ENCODE assay signal across 12 cellular contexts in the genomic region with DNA sequence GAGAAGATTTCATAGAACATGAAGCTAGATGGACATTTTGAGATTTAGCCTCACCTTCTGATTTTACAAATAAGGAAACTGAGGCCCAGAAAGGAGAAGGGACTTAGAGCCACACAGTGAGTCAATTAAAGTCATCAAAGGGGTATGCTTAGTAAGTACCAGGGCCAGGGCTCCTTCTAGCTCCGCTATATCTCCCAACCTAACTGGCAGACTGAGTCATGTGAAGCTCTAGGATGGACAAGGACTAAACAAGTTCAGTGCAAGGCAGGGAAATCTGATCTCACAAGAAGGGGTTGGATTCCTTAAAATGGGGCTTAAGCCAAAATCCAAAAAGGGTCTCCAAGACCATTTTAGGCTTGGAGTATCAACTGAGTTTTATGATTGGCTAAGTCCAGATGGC.
DNase-seq lines count a peak whose midpoint lies in the region; ATAC-seq and TF ChIP-seq lines count a peak whose summit lies in the region.
"Had no signal": no experiment of that assay in that cellular context is flagged by ENCODE, and none has a peak within 500 bp of the region (broad histone marks: within the 10 kb centered on the region; RNA-seq: fewer than 3 reads in every experiment).

No MANE protein-coding gene starts in this region.

- no peak for ATAC-seq in SK-N-SH treated with all-trans-retinoic acid at 6 μM for 48 hours
- ATAC-seq in aorta (ENCODE audit: low FRiP score) = no peak

- H3K9me3 ChIP-seq in SK-N-SH (no peaks in the 10 kb centered on the region), aorta (ENCODE audit: control insufficient read depth, low read length) (no peaks in the 10 kb centered on the region)

- intact Hi-C loops in aorta (cut with DNase I) = loop anchor here in 1 of 2 donors (10.0 kb wide), 1 partner anchor 159 kb away; no protein-coding TSS in a partner anchor

- 85% methylated on average over 1 of the region's 1 CpG for WGBS in SK-N-SH (ENCODE audit: low lambda C conversion rate)
- 82 to 88% methylated on average over 1 of the region's 1 CpG for WGBS in aorta, 2 donors

- no peak for TF ChIP-seq RAD21 in SK-N-SH (IDR thresholded peaks at IDR 0.05; ENCODE audit: low read length)

- H3K4me2 ChIP-seq in SK-N-SH = peak overlapping the region; percentile 57; the same call in 1 of the 2 replicates

- peak overlapping the region; percentile 29; the same call in 1 of the 2 replicates for H3K9ac ChIP-seq in SK-N-SH

- DNase-seq in SK-N-SH (no peak), choroid plexus epithelial cell (ENCODE audit: low read depth) (peak; percentile 26), myocyte (ENCODE audit: low read depth) (peak; percentile 20), aorta (no peak), NCI-H1092 treated with DMSO at 0.1 percent for 48 hours (lab: John Stamatoyannopoulos, UW) (no peak), retina (no peak)
- no peak for DNase-seq in activated CD4-positive, alpha-beta T cell treated with anti-CD3 and anti-CD28 coated beads, Interleukin-2, amount 50 U/mL, for 1 hour
- DNase-seq: 8988T; activated CD4-positive, alpha-beta memory T cell treated with anti-CD3 and anti-CD28 coated beads, Interleukin-2, amount 10 ng/mL, durations not matched to agents 7 days and 5 days; activated gamma-delta T cell; NCI-H510A treated with DMSO at 0.1 percent for 48 hours had no signal

- H3K27me3 ChIP-seq in SK-N-SH (ENCODE audit: insufficient read depth) (no peaks in the 10 kb centered on the region), aorta (ENCODE audit: control insufficient read depth in 1 of 2, insufficient read depth in 2 of 2, low read length in 1 of 2) (no peaks in the 10 kb centered on the region)

- CTCF ChIA-PET in SK-N-SH (lab: Yijun Ruan, JAX) = interaction anchor here (1.0 to 2.2 kb wide), 7 partner anchors 13 to 289 kb away, joined by 3 to 6 read pairs (median 4); a partner anchor contains a TSS

- H4K20me1 ChIP-seq in SK-N-SH (ENCODE audit: insufficient read depth) = no peaks in the 10 kb centered on the region

- H3K4me1 ChIP-seq in SK-N-SH (ENCODE audit: control insufficient read depth in 1 of 2, insufficient read depth in 2 of 2, low read depth in 1 of 2, low read length in 1 of 2) (peaks cover 23 to 30% of the 10 kb centered on the region in 2 experiments), aorta (ENCODE audit: control insufficient read depth in 1 of 2, insufficient read depth in 2 of 2, low read length in 2 of 2) (peaks cover 5 to 8% of the 10 kb centered on the region in 2 donors)

- no peak overlapping the region for H2AFZ ChIP-seq in SK-N-SH (ENCODE audit: low read depth)

- H3K36me3 ChIP-seq in SK-N-SH (replicated peaks in 1 of 2; ENCODE audit: control insufficient read depth in 1 of 2, insufficient read depth in 2 of 2, low read length in 1 of 2) = no peaks in the 10 kb centered on the region
- H3K36me3 ChIP-seq in aorta (ENCODE audit: control insufficient read depth in 1 of 2, insufficient read depth in 2 of 2, low read length in 1 of 2) = no peaks in the 10 kb centered on the region

- TF ChIP-seq CTCF in SK-N-SH (IDR thresholded peaks at IDR 0.05) (no peak), choroid plexus epithelial cell (conservative IDR thresholded peaks at IDR 0.05; ENCODE audit: low read depth, low read length) (no peak)

- no peak for TF ChIP-seq EP300 in SK-N-SH (IDR thresholded peaks at IDR 0.05; ENCODE audit: borderline replicate concordance in 1 of 2, low read depth in 1 of 2, low read length in 1 of 2)

- POLR2A ChIA-PET in SK-N-SH (lab: Yijun Ruan, JAX) = interaction anchor here (0.8 kb wide), 1 partner anchor 532 kb away, joined by 3 read pairs; a partner anchor contains a TSS

- H3F3A ChIP-seq in SK-N-SH (replicated peaks; ENCODE audit: insufficient read depth) = peaks cover 6% of the 10 kb centered on the region

- no peaks in the 10 kb centered on the region for H3K9me2 ChIP-seq in SK-N-SH

- H3K79me2 ChIP-seq in SK-N-SH (ENCODE audit: insufficient read depth) = no peaks in the 10 kb centered on the region

- H3K4me3 ChIP-seq in SK-N-SH (ENCODE audit: low read depth in 2 of 2, low read length in 1 of 2) = no peak overlapping the region
- H3K4me3 ChIP-seq in choroid plexus epithelial cell (ENCODE audit: low read depth, low read length) = no peak overlapping the region
- no peak overlapping the region for H3K4me3 ChIP-seq in aorta (ENCODE audit: low read length in 2 of 2)

- H3K27ac ChIP-seq in SK-N-SH (ENCODE audit: low read depth in 2 of 2, low read length in 1 of 2) (peak overlapping the region; percentile 75 to 81), aorta (ENCODE audit: low read depth in 1 of 2, low read length in 2 of 2) (peak overlapping the region; percentile 43 to 80)

TF ChIP-seq in SK-N-SH, 30 proteins besides CTCF, POLR2A, EP300 and RAD21:
- TF ChIP-seq POLR2AphosphoS5 (IDR thresholded peaks at IDR 0.05; ENCODE audit: low read depth, low read length) (no peak), FOSL2 (IDR thresholded peaks at IDR 0.05; ENCODE audit: borderline replicate concordance, low read depth) (no peak), CHD2 (IDR thresholded peaks at IDR 0.05; ENCODE audit: low read length, partially characterized antibody) (no peak), NFIC (IDR thresholded peaks at IDR 0.05; ENCODE audit: borderline replicate concordance) (no peak), MEF2A (IDR thresholded peaks at IDR 0.05; ENCODE audit: borderline replicate concordance, low read depth) (no peak), YY1 (IDR thresholded peaks at IDR 0.05; ENCODE audit: low read depth) (no peak), RFX5 (IDR thresholded peaks at IDR 0.05; ENCODE audit: low read length) (no peak), TAF1 (IDR thresholded peaks at IDR 0.05; ENCODE audit: borderline replicate concordance, low read depth, low read length) (no peak), JUND (IDR thresholded peaks at IDR 0.05) (no peak), TCF12 (IDR thresholded peaks at IDR 0.05) (no peak), NRF1 (IDR thresholded peaks at IDR 0.05; ENCODE audit: low read depth, low read length) (no peak)
- TF ChIP-seq, protein P1, sequence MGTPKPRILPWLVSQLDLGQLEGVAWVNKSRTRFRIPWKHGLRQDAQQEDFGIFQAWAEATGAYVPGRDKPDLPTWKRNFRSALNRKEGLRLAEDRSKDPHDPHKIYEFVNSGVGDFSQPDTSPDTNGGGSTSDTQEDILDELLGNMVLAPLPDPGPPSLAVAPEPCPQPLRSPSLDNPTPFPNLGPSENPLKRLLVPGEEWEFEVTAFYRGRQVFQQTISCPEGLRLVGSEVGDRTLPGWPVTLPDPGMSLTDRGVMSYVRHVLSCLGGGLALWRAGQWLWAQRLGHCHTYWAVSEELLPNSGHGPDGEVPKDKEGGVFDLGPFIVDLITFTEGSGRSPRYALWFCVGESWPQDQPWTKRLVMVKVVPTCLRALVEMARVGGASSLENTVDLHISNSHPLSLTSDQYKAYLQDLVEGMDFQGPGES (IDR thresholded peaks at IDR 0.05; ENCODE audit: low read depth, low read length) = no peak
TF ChIP-seq in SK-N-SH: peak in this region for 0.

TF ChIP-seq in SK-N-SH treated with all-trans-retinoic acid at 6 μM for 48 hours, 23 proteins besides CTCF, POLR2A, EP300 and RAD21 (continues in another document):
- TF ChIP-seq, protein P2, sequence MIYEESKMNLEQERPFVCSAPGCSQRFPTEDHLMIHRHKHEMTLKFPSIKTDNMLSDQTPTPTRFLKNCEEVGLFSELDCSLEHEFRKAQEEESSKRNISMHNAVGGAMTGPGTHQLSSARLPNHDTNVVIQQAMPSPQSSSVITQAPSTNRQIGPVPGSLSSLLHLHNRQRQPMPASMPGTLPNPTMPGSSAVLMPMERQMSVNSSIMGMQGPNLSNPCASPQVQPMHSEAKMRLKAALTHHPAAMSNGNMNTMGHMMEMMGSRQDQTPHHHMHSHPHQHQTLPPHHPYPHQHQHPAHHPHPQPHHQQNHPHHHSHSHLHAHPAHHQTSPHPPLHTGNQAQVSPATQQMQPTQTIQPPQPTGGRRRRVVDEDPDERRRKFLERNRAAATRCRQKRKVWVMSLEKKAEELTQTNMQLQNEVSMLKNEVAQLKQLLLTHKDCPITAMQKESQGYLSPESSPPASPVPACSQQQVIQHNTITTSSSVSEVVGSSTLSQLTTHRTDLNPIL (CRISPR knock-in tag; IDR thresholded peaks at IDR 0.05; ENCODE audit: low read depth) = no peak
- TF ChIP-seq, protein P3, sequence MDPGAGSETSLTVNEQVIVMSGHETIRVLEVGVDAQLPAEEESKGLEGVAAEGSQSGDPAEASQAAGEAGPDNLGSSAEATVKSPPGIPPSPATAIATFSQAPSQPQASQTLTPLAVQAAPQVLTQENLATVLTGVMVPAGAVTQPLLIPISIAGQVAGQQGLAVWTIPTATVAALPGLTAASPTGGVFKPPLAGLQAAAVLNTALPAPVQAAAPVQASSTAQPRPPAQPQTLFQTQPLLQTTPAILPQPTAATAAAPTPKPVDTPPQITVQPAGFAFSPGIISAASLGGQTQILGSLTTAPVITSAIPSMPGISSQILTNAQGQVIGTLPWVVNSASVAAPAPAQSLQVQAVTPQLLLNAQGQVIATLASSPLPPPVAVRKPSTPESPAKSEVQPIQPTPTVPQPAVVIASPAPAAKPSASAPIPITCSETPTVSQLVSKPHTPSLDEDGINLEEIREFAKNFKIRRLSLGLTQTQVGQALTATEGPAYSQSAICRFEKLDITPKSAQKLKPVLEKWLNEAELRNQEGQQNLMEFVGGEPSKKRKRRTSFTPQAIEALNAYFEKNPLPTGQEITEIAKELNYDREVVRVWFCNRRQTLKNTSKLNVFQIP (CRISPR knock-in tag; IDR thresholded peaks at IDR 0.05; ENCODE audit: borderline replicate concordance, low read depth) = no peak
- no peak for TF ChIP-seq ZNF8 (CRISPR knock-in tag; IDR thresholded peaks at IDR 0.05)
- TF ChIP-seq ZFP30 (CRISPR knock-in tag; IDR thresholded peaks at IDR 0.05) = no peak
- TF ChIP-seq PPARA (CRISPR knock-in tag; IDR thresholded peaks at IDR 0.05; ENCODE audit: borderline replicate concordance) = no peak
- no peak for TF ChIP-seq OSR1 (CRISPR knock-in tag; IDR thresholded peaks at IDR 0.05)
- no peak for TF ChIP-seq RARB (CRISPR knock-in tag; IDR thresholded peaks at IDR 0.05)
- TF ChIP-seq TOX (CRISPR knock-in tag; IDR thresholded peaks at IDR 0.05; ENCODE audit: borderline replicate concordance) = no peak
- no peak for TF ChIP-seq ZNF70 (CRISPR knock-in tag; IDR thresholded peaks at IDR 0.05)
- no peak for TF ChIP-seq ISL1 (CRISPR knock-in tag; IDR thresholded peaks at IDR 0.05)
- TF ChIP-seq ZFP3 (CRISPR knock-in tag; IDR thresholded peaks at IDR 0.05) = no peak
- TF ChIP-seq ZC3H10 (CRISPR knock-in tag; IDR thresholded peaks at IDR 0.05) = no peak
- TF ChIP-seq BACH2 (CRISPR knock-in tag; IDR thresholded peaks at IDR 0.05; ENCODE audit: borderline replicate concordance) = no peak; the same call in 1 of the 2 replicates
- no peak for TF ChIP-seq SNAI2 (CRISPR knock-in tag; IDR thresholded peaks at IDR 0.05)
- TF ChIP-seq ARNTL (CRISPR knock-in tag; IDR thresholded peaks at IDR 0.05; ENCODE audit: borderline replicate concordance, low read depth) = no peak
- no peak for TF ChIP-seq ESRRG (CRISPR knock-in tag; IDR thresholded peaks at IDR 0.05)

Comparison
In these comparisons a context has a peak if more than half of its experiments do, and no peak if none do; other contexts are left out.
1. DNase-seq: peak in choroid plexus epithelial cell (single experiment) and myocyte (single experiment); none in SK-N-SH (single experiment), aorta (0 of 2), activated CD4-positive, alpha-beta T cell treated with anti-CD3 and anti-CD28 coated beads, Interleukin-2, amount 50 U/mL, for 1 hour (single experiment), NCI-H1092 treated with DMSO at 0.1 percent for 48 hours (single experiment) and retina (single experiment).